14 cellular contexts compared by ENCODE assay signal in genomic region chr6:21742238-21742660, GRCh38.
A peak's percentile ranks its signal among the peaks of the same experiment; 100 is the strongest.
DNase-seq lines count a peak whose midpoint lies in the region; ATAC-seq and TF ChIP-seq lines count a peak whose summit lies in the region.
"Had no signal": no experiment of that assay in that cellular context is flagged by ENCODE, and none has a peak within 500 bp of the region (broad histone marks: within the 10 kb centered on the region; RNA-seq: fewer than 3 reads in every experiment).

No MANE protein-coding gene starts in this region.

- H3K9ac ChIP-seq in ES-I3 (ENCODE audit: low read depth, low read length) (0 out of 2 replicates have a peak overlapping the region, but pooled peaks have one; percentile 40), endodermal cell (ENCODE audit: extremely low read depth, low read length, poor library complexity, severe bottlenecking) (peak overlapping the region; percentile 70)

- H3K4me3 Mint-ChIP-seq in endodermal cell: peak overlapping the region; percentile 7
- H3K4me3 Mint-ChIP-seq: stimulated activated naive CD8-positive, alpha-beta T cell treated with anti-CD3 and anti-CD28 coated beads, Interleukin-15, Interleukin-2, amounts not matched to agents 100 ng/mL and 50 ng/mL, for 24 hours had no signal

- no peaks in the 10 kb centered on the region for H3K9me3 ChIP-seq in ES-I3 (ENCODE audit: control insufficient read depth, insufficient read depth, low read length)
- H3K9me3 ChIP-seq in endodermal cell (ENCODE audit: control insufficient read depth, low read length): no peaks in the 10 kb centered on the region
- no peaks in the 10 kb centered on the region for H3K9me3 ChIP-seq in muscle layer of duodenum (ENCODE audit: control insufficient read depth in 1 of 2, low read length in 2 of 2)
- no peaks in the 10 kb centered on the region for H3K9me3 ChIP-seq in aorta (ENCODE audit: control insufficient read depth, low read length)

- DNase-seq in NCI-H226: peak; percentile 67
- no peak for DNase-seq in endodermal cell
- DNase-seq in aorta: no peak
- no peak for DNase-seq in NCI-H748 treated with DMSO at 0.1 percent for 48 hours (lab: John Stamatoyannopoulos, UW)
- no peak for DNase-seq in 8988T
- DNase-seq: activated CD4-positive, CD25-positive, alpha-beta regulatory T cell treated with anti-CD3 and anti-CD28 coated beads, Interleukin-2, amount 50 U/mL, for 72 hours; activated naive CD4-positive, alpha-beta T cell treated with anti-CD3 and anti-CD28 coated beads, Interleukin-2, amount 50 U/mL, for 16 hours; Karpas-422; midbrain; small intestine had no signal

- H3K27ac ChIP-seq in endodermal cell (ENCODE audit: low read depth, low read length) (peak overlapping the region; percentile 89), muscle layer of duodenum (ENCODE audit: low read length) (peak overlapping the region; percentile 8), aorta (ENCODE audit: low read depth in 1 of 2, low read length in 2 of 2) (no peak overlapping the region)

- H3K27me3 ChIP-seq in endodermal cell (ENCODE audit: control insufficient read depth, insufficient read depth, low read length, poor library complexity, severe bottlenecking) (no peaks in the 10 kb centered on the region), muscle layer of duodenum (ENCODE audit: low read depth, low read length) (no peaks in the 10 kb centered on the region), aorta (ENCODE audit: control insufficient read depth in 1 of 2, insufficient read depth in 2 of 2, low read length in 1 of 2) (no peaks in the 10 kb centered on the region)

- H3K4me3 ChIP-seq in endodermal cell (ENCODE audit: low read length) (peak overlapping the region; percentile 76), muscle layer of duodenum (ENCODE audit: low read depth in 1 of 2, low read length in 2 of 2) (no peak overlapping the region), aorta (ENCODE audit: low read length in 2 of 2) (no peak overlapping the region)

- H3K27ac Mint-ChIP-seq in endodermal cell: peak overlapping the region; percentile 93
- H3K27ac Mint-ChIP-seq: stimulated activated naive CD8-positive, alpha-beta T cell treated with anti-CD3 and anti-CD28 coated beads, Interleukin-15, Interleukin-2, amounts not matched to agents 100 ng/mL and 50 ng/mL, for 24 hours had no signal

- no peaks in the 10 kb centered on the region for H3K36me3 ChIP-seq in ES-I3 (ENCODE audit: insufficient read depth, low read length)
- H3K36me3 ChIP-seq in endodermal cell (ENCODE audit: control insufficient read depth, insufficient read depth, low read length): peaks cover 30% of the 10 kb centered on the region
- no peaks in the 10 kb centered on the region for H3K36me3 ChIP-seq in muscle layer of duodenum (ENCODE audit: control insufficient read depth in 1 of 2, insufficient read depth in 2 of 2, low read length in 2 of 2)
- H3K36me3 ChIP-seq in aorta (ENCODE audit: control insufficient read depth in 1 of 2, insufficient read depth in 2 of 2, low read length in 1 of 2): no peaks in the 10 kb centered on the region

- peaks cover 24% of the 10 kb centered on the region for H3K36me3 Mint-ChIP-seq in endodermal cell (ENCODE audit: low read depth)

- 22 to 40% methylated on average over 5 to 6 of the region's 6 CpGs for WGBS in endodermal cell (ENCODE audit: insufficient coverage in 1 of 2, insufficient read length in 1 of 2), 2 experiments
- 80 to 84% methylated on average over 6 of the region's 6 CpGs for WGBS in aorta, 2 donors

- intact Hi-C loops in aorta (cut with DNase I): no loop called here

- H3K4me1 ChIP-seq in ES-I3 (ENCODE audit: insufficient read depth, low read length) (peaks cover 53% of the 10 kb centered on the region), endodermal cell (ENCODE audit: control insufficient read depth, insufficient read depth, low read length) (peaks cover 28% of the 10 kb centered on the region), muscle layer of duodenum (ENCODE audit: control insufficient read depth in 1 of 2, insufficient read depth in 2 of 2, low read length in 2 of 2) (no peaks in the 10 kb centered on the region), aorta (ENCODE audit: control insufficient read depth in 1 of 2, insufficient read depth in 2 of 2, low read length in 2 of 2) (peaks cover 0 to 4% of the 10 kb centered on the region in 2 donors)

- H3K9me3 Mint-ChIP-seq in endodermal cell: no peaks in the 10 kb centered on the region
- H3K9me3 Mint-ChIP-seq: stimulated activated naive CD8-positive, alpha-beta T cell treated with anti-CD3 and anti-CD28 coated beads, Interleukin-15, Interleukin-2, amounts not matched to agents 100 ng/mL and 50 ng/mL, for 24 hours had no signal

- ATAC-seq in aorta (ENCODE audit: low FRiP score) (no peak), HG03095 (IDR thresholded peaks at IDR 0.05; ENCODE audit: unreplicated experiment) (no peak)

- peaks cover 60% of the 10 kb centered on the region for H3K4me1 Mint-ChIP-seq in endodermal cell

- no peaks in the 10 kb centered on the region for H3K27me3 Mint-ChIP-seq in endodermal cell (ENCODE audit: insufficient read depth)

- TF ChIP-seq CTCF in endodermal cell (conservative IDR thresholded peaks at IDR 0.05): no peak

Comparison
In these comparisons a context has a peak if more than half of its experiments do, and no peak if none do; other contexts are left out.
1. H3K27ac ChIP-seq: peak in endodermal cell (single experiment) and muscle layer of duodenum (single experiment); none in aorta (0 of 2).